19 cellular contexts compared by ENCODE assay signal in genomic region chr1:231236938-231237337, GRCh38.
"Had no signal": no experiment of that assay in that cellular context is flagged by ENCODE, and none has a peak within 500 bp of the region (broad histone marks: within the 10 kb centered on the region; RNA-seq: fewer than 3 reads in every experiment).

No MANE protein-coding gene starts in this region.

- ATAC-seq: sciatic nerve had no signal

- H3K9me3 Mint-ChIP-seq: activated naive CD8-positive, alpha-beta T cell treated with anti-CD3 and anti-CD28 coated beads, Interleukin-2, amount 10 ng/mL, durations not matched to agents 7 days and 5 days; activated T-cell treated with anti-CD3 and anti-CD28 coated beads, Interleukin-2, amount 50 U/mL, for 24 hours; central memory CD8-positive, alpha-beta T cell; immature natural killer cell had no signal

- H3K27me3 ChIP-seq: brain microvascular endothelial cell, thyroid gland, uterus had no signal

- H3K4me1 ChIP-seq: uterus had no signal

- H3K4me3 Mint-ChIP-seq: activated naive CD8-positive, alpha-beta T cell treated with anti-CD3 and anti-CD28 coated beads, Interleukin-2, amount 10 ng/mL, durations not matched to agents 7 days and 5 days; activated T-cell treated with anti-CD3 and anti-CD28 coated beads, Interleukin-2, amount 50 U/mL, for 24 hours; central memory CD8-positive, alpha-beta T cell had no signal

- H3K9me3 ChIP-seq: thyroid gland, uterus had no signal

- H3K27ac Mint-ChIP-seq: activated naive CD8-positive, alpha-beta T cell treated with anti-CD3 and anti-CD28 coated beads, Interleukin-2, amount 10 ng/mL, durations not matched to agents 7 days and 5 days; activated T-cell treated with anti-CD3 and anti-CD28 coated beads, Interleukin-2, amount 50 U/mL, for 24 hours had no signal

- DNase-seq: activated CD4-positive, alpha-beta T cell treated with anti-CD3 and anti-CD28 coated beads for 1 hour; activated CD4-positive, alpha-beta T cell treated with anti-CD3 and anti-CD28 coated beads, Interleukin-2, amount 50 U/mL, for 48 hours; activated effector memory CD4-positive, alpha-beta T cell treated with anti-CD3 and anti-CD28 coated beads, Interleukin-2, amount 50 U/mL, for 16 hours; activated naive CD8-positive, alpha-beta T cell treated with anti-CD3 and anti-CD28 coated beads, Interleukin-2, amount 10 ng/mL, durations not matched to agents 7 days and 5 days; activated T-cell treated with anti-CD3 and anti-CD28 coated beads, Interleukin-2, amount 50 U/mL, for 24 hours; anterior cingulate cortex; brain microvascular endothelial cell; cortex of kidney; effector CD8-positive, alpha-beta T cell; foreskin fibroblast; head of caudate nucleus; immature natural killer cell; mesendoderm; stimulated activated CD4-positive, alpha-beta T cell treated with anti-CD3 and anti-CD28 coated beads, Interleukin-12 subunit alpha, Interleukin-12 subunit beta, amount 100 ng/mL, for 4 hours; stimulated activated CD4-positive, alpha-beta T cell treated with anti-CD3 and anti-CD28 coated beads, Interleukin-2, amount 100 ng/mL, for 24 hours; thyroid gland; uterus had no signal

- H3K27me3 Mint-ChIP-seq: activated naive CD8-positive, alpha-beta T cell treated with anti-CD3 and anti-CD28 coated beads, Interleukin-2, amount 10 ng/mL, durations not matched to agents 7 days and 5 days; activated T-cell treated with anti-CD3 and anti-CD28 coated beads, Interleukin-2, amount 50 U/mL, for 24 hours; central memory CD8-positive, alpha-beta T cell had no signal

- H3K36me3 ChIP-seq: uterus had no signal

- H3K27ac ChIP-seq: brain microvascular endothelial cell, thyroid gland, uterus had no signal

- H3K4me3 ChIP-seq: thyroid gland, uterus had no signal
